ENCODE assay signal across 31 cellular contexts in the genomic region with DNA sequence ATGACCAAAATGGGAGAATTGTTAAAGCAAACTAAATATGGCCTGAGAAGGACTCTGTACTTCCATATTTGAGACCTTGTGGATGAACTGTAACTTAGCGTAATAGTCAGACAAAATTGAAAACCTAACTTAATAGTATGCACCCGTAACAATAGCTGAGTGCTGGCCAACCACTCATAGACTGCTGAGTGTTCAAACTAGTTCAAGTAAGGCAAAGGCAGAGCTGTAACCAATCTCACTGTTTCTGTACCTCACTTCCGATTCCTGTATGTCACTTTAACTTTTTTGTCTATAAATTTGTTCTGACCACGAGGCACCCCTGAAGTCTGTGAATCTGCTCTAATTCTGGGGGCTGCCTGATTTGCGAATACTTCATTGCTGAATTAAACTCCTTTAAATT. TPM values are rescaled to one million over a fixed set of nuclear protein-coding genes. Genes with fewer than 3 reads are reported as not detected.
A peak's percentile ranks its signal among the peaks of the same experiment; 100 is the strongest.
DNase-seq lines count a peak whose midpoint lies in the region; ATAC-seq, FAIRE-seq and TF ChIP-seq lines count a peak whose summit lies in the region.
"Had no signal": no experiment of that assay in that cellular context is flagged by ENCODE, and none has a peak within 500 bp of the region (broad histone marks: within the 10 kb centered on the region; RNA-seq: fewer than 3 reads in every experiment).

No MANE protein-coding gene starts in this region.

- CTCF ChIA-PET in K562 (lab: Yijun Ruan, JAX; ENCODE audit: low intra/inter-chr PET ratio) = no interaction called here

- no peak for DNase-seq in K562 (ENCODE audit: extremely low read depth in 1 of 4, low spot score in 3 of 4)
- DNase-seq: 8988T; ACHN; AML-193; BE2C; C1 segment of cervical spinal cord; Caco-2; Calu3; CD4-positive, alpha-beta memory T cell; CD4-positive, alpha-beta T cell; CD4-positive, CD25-positive, alpha-beta regulatory T cell; CD8-positive, alpha-beta memory T cell; CD8-positive, alpha-beta T cell; COR-L47; DMS 273 treated with DMSO at 0.1 percent for 48 hours; DMS153; DMS53; DMS79; DMS79 treated with DMSO at 0.1 percent for 48 hours; DND-41; EL had no signal

- no peaks in the 10 kb centered on the region for H4K20me1 ChIP-seq in K562 (replicated peaks; ENCODE audit: control insufficient read depth, insufficient read depth, low read length)
- H4K20me1 ChIP-seq: BLaER1; BLaER1 treated with 17β-estradiol and CSF1 and Interleukin-3, amounts not matched to agents 10 nM and 100 nM had no signal

- peak; percentile 72 for ATAC-seq in K562
- ATAC-seq in GM21360 (IDR thresholded peaks at IDR 0.05; ENCODE audit: unreplicated experiment) = no peak
- ATAC-seq: A549; CD8-positive, alpha-beta T cell had no signal

- TF ChIP-seq POLR2A in K562 (conservative IDR thresholded peaks at IDR 0.05) = no peak

- H3K9me1 ChIP-seq in K562 (ENCODE audit: control insufficient read depth, insufficient read depth, low read length) = no peaks in the 10 kb centered on the region

- TF ChIP-seq CTCF in K562 (IDR thresholded peaks at IDR 0.05 in 2 of 3, conservative IDR thresholded peaks at IDR 0.05 in 1 of 3; ENCODE audit: insufficient read depth in 2 of 3, low read depth in 1 of 3, low read length in 3 of 3) = no peak

- in situ Hi-C loops in K562 (cut with MboI) = no loop called here

- H3K36me3 ChIP-seq in K562 (ENCODE audit: control insufficient read depth, insufficient read depth, low read length) = no peaks in the 10 kb centered on the region
- H3K36me3 ChIP-seq: BE2C; BLaER1; BLaER1 treated with 17β-estradiol and CSF1 and Interleukin-3, amounts not matched to agents 10 nM and 100 nM had no signal

- peaks cover 0 to 2% of the 10 kb centered on the region in 2 experiments; a peak in 2 of 5 replicates for H3K4me1 ChIP-seq in K562 (replicated peaks in 1 of 2; ENCODE audit: control insufficient read depth in 2 of 2, insufficient read depth in 2 of 2, low read length in 2 of 2)
- H3K4me1 ChIP-seq: A549; BE2C; BLaER1; BLaER1 treated with 17β-estradiol and CSF1 and Interleukin-3, amounts not matched to agents 10 nM and 100 nM; Caco-2 had no signal

- H2AFZ ChIP-seq in K562 (ENCODE audit: low read depth, low read length) = peak overlapping the region; percentile 35

- H3K4me2 ChIP-seq in K562 (ENCODE audit: insufficient read depth, low read length) = no peak overlapping the region
- H3K4me2 ChIP-seq: A549; BLaER1; BLaER1 treated with 17β-estradiol and CSF1 and Interleukin-3, amounts not matched to agents 10 nM and 100 nM had no signal

- no peaks in the 10 kb centered on the region for H3K9me3 ChIP-seq in K562 (replicated peaks; ENCODE audit: control insufficient read depth, insufficient read depth, low read depth, low read length)
- H3K9me3 ChIP-seq: BE2C had no signal

- intact Hi-C loops in K562 (cut with micrococcal nuclease) = no loop called here

- no peak overlapping the region for H3K4me3 ChIP-seq in K562
- H3K4me3 ChIP-seq: A549; BLaER1; BLaER1 treated with 17β-estradiol and CSF1 and Interleukin-3, amounts not matched to agents 10 nM and 100 nM had no signal

- WGBS in K562 (ENCODE audit: insufficient coverage, low coverage, missing lambda C conversion rate) = 27% methylated on average over 5 of the region's 5 CpGs

- TF ChIP-seq RAD21 in K562 (CRISPR knock-in tag; conservative IDR thresholded peaks at IDR 0.05 in 1 of 2, IDR thresholded peaks at IDR 0.05 in 1 of 2) = no peak

- no peak overlapping the region for H3K27ac ChIP-seq in K562 (ENCODE audit: extremely low read depth, low read depth, low read length)
- H3K27ac ChIP-seq: 22Rv1; A549; BLaER1; BLaER1 treated with 17β-estradiol and CSF1 and Interleukin-3, amounts not matched to agents 10 nM and 100 nM; C4-2B had no signal

- no peaks in the 10 kb centered on the region for H3K79me2 ChIP-seq in K562 (ENCODE audit: control insufficient read depth, insufficient read depth, low read length)

- no peak for TF ChIP-seq EP300 in K562 (IDR thresholded peaks at IDR 0.05; ENCODE audit: low read length)

- H3K9ac ChIP-seq in K562 (ENCODE audit: insufficient read depth in 1 of 2, low read depth in 2 of 2, low read length in 2 of 2) = no peak overlapping the region
- H3K9ac ChIP-seq: BLaER1; BLaER1 treated with 17β-estradiol and CSF1 and Interleukin-3, amounts not matched to agents 10 nM and 100 nM had no signal

- BruUV-seq in K562 (replicated peaks; lab: Mats Ljungman, UMichigan) = no TSS peak

- FAIRE-seq in K562 (lab: Jason Lieb, UNC) = no peak
- FAIRE-seq: A204.1, A549, D721Med had no signal

- H3K27me3 ChIP-seq in K562 (ENCODE audit: control insufficient read depth in 2 of 2, insufficient read depth in 2 of 2, low read length in 2 of 2) = no peaks in the 10 kb centered on the region
- H3K27me3 ChIP-seq: BE2C; BLaER1; BLaER1 treated with 17β-estradiol and CSF1 and Interleukin-3, amounts not matched to agents 10 nM and 100 nM had no signal

- POLR2A ChIA-PET in K562 (lab: Yijun Ruan, JAX) = interaction anchor here (0.6 kb wide), 1 partner anchor 117 kb away, joined by 3 read pairs; a partner anchor contains a TSS

TF ChIP-seq in K562, 482 proteins besides CTCF, POLR2A, EP300 and RAD21 (continues in another document):
- TF ChIP-seq NFE2L1 (tag; IDR thresholded peaks at IDR 0.05; ENCODE audit: borderline replicate concordance, low read depth) = no peak
- no peak for TF ChIP-seq MCM5 (IDR thresholded peaks at IDR 0.05; ENCODE audit: low read depth)
- no peak for TF ChIP-seq ZNF347 (CRISPR knock-in tag; IDR thresholded peaks at IDR 0.05; ENCODE audit: low read depth)

RNA-seq across cellular contexts. Expression of a gene that starts 27.0 kb away (rescaled TPM):
- total RNA-seq in K562 (2011; cell fraction: chromatin; rRNA removed; ENCODE audit: low replicate concordance) = 197 and 263 TPM in 2 replicates
- total RNA-seq in K562 (2011; cell fraction: nucleolus; rRNA removed) = 185 and 199 TPM in 2 replicates
- total RNA-seq in K562 (2011; cell fraction: nucleoplasm; rRNA removed) = 161 and 189 TPM in 2 replicates
- total RNA-seq in K562 (2014; rRNA removed) (88.5 and 93.7 TPM in 2 replicates), K562 (2014; rRNA removed; fragmentation: Illumina TruSeq; extraction: Trizol) (71.3 and 77.4 TPM in 2 replicates), K562 (2015; rRNA removed; fragmentation: Illumina TruSeq; extraction: Trizol) (90.2 and 97.8 TPM in 2 replicates), K562 (2021) (85.4 and 89.5 TPM in 2 replicates)
- polyA plus RNA-seq in K562 (2011; rRNA removed) (84.0 and 113 TPM in 2 replicates), K562 (2014; fragmentation: Illumina TruSeq; extraction: Trizol) (93.3 and 105 TPM in 2 replicates), K562 (2014; fragmentation: Nextera tagmentation; extraction: Ambion mirVana) (1 to 10 TPM; 4.6 to 7.9 TPM), K562 (2014; rRNA removed) (89.0 and 102 TPM in 2 replicates)
- 96.9 and 176 TPM in 2 replicates for polyA plus RNA-seq in K562 (2011; cell fraction: cytosol; rRNA removed)
- polyA plus RNA-seq in K562 (2011; cell fraction: nucleus; rRNA removed) = 254 and 358 TPM in 2 replicates
- 145 and 222 TPM in 2 replicates for polyA plus RNA-seq in K562 (2012)
- 130 and 134 TPM in 2 replicates for polyA minus RNA-seq in K562 (2011; rRNA and poly(A)+ RNA removed)
- 33.0 and 35.3 TPM in 2 replicates for polyA minus RNA-seq in K562 (2011; cell fraction: cytosol; rRNA and poly(A)+ RNA removed)
- polyA minus RNA-seq in K562 (2011; cell fraction: nucleus; rRNA and poly(A)+ RNA removed) = 41.7 and 80.5 TPM in 2 replicates

RNA-seq across cellular contexts. Expression of a gene that starts 33.9 kb away (rescaled TPM):
- total RNA-seq in K562 (2011; cell fraction: chromatin; rRNA removed; ENCODE audit: low replicate concordance) = 50.8 and 90.4 TPM in 2 replicates
- 64.4 and 74.2 TPM in 2 replicates for total RNA-seq in K562 (2011; cell fraction: nucleolus; rRNA removed)
- 62.8 and 71.3 TPM in 2 replicates for total RNA-seq in K562 (2011; cell fraction: nucleoplasm; rRNA removed)
- 18.3 and 21.8 TPM in 2 replicates for total RNA-seq in K562 (2014; rRNA removed)
- 5.9 and 7.7 TPM in 2 replicates for total RNA-seq in K562 (2014; rRNA removed; fragmentation: Illumina TruSeq; extraction: Trizol)
- total RNA-seq in K562 (2015; rRNA removed; fragmentation: Illumina TruSeq; extraction: Trizol) = 9.8 and 9.9 TPM in 2 replicates
- total RNA-seq in K562 (2021) = 26.3 and 32.2 TPM in 2 replicates
- 7.3 and 12.2 TPM in 2 replicates for polyA plus RNA-seq in K562 (2011; rRNA removed)
- polyA plus RNA-seq in K562 (2011; cell fraction: cytosol; rRNA removed) = 7.6 and 15.8 TPM in 2 replicates
- 63.0 and 75.2 TPM in 2 replicates for polyA plus RNA-seq in K562 (2011; cell fraction: nucleus; rRNA removed)
- 14.4 and 26.8 TPM in 2 replicates for polyA plus RNA-seq in K562 (2012)
- polyA plus RNA-seq in K562 (2014; fragmentation: Illumina TruSeq; extraction: Trizol) = 17.4 and 17.5 TPM in 2 replicates
- polyA plus RNA-seq in K562 (2014; fragmentation: Nextera tagmentation; extraction: Ambion mirVana) = 1 to 10 TPM; 1.0 to 1.7 TPM
- polyA plus RNA-seq in K562 (2014; rRNA removed) = 20.6 and 21.0 TPM in 2 replicates
- 6.4 and 6.5 TPM in 2 replicates for polyA minus RNA-seq in K562 (2011; rRNA and poly(A)+ RNA removed)
- polyA minus RNA-seq in K562 (2011; cell fraction: cytosol; rRNA and poly(A)+ RNA removed) = 5.6 and 11.6 TPM in 2 replicates
- polyA minus RNA-seq in K562 (2011; cell fraction: nucleus; rRNA and poly(A)+ RNA removed) = 28.7 and 34.7 TPM in 2 replicates
- total RNA-seq: CD4-positive, alpha-beta memory T cell; CD4-positive, alpha-beta T cell; CD4-positive, CD25-positive, alpha-beta regulatory T cell; CD8-positive, alpha-beta T cell had no signal
- polyA plus RNA-seq: CD14-positive monocyte; CD4-positive, alpha-beta memory T cell; CD4-positive, CD25-positive, alpha-beta regulatory T cell; CD8-positive, alpha-beta memory T cell had no signal

RNA-seq across cellular contexts. Expression of a gene that starts 55.7 kb away (rescaled TPM):
- 50.1 and 109 TPM in 2 replicates for total RNA-seq in K562 (2011; cell fraction: chromatin; rRNA removed; ENCODE audit: low replicate concordance)
- total RNA-seq in K562 (2011; cell fraction: nucleolus; rRNA removed) = 60.5 and 65.7 TPM in 2 replicates
- 44.0 and 54.3 TPM in 2 replicates for total RNA-seq in K562 (2011; cell fraction: nucleoplasm; rRNA removed)
- total RNA-seq in K562 (2014; rRNA removed) (11.6 and 18.6 TPM in 2 replicates), K562 (2014; rRNA removed; fragmentation: Illumina TruSeq; extraction: Trizol) (7.5 and 9.2 TPM in 2 replicates), K562 (2015; rRNA removed; fragmentation: Illumina TruSeq; extraction: Trizol) (4.9 and 6.1 TPM in 2 replicates), K562 (2021) (13.6 and 15.0 TPM in 2 replicates)
- polyA plus RNA-seq in K562 (2011; rRNA removed) (13.3 and 18.1 TPM in 2 replicates), K562 (2014; fragmentation: Illumina TruSeq; extraction: Trizol) (14.1 and 14.9 TPM in 2 replicates), K562 (2014; fragmentation: Nextera tagmentation; extraction: Ambion mirVana) (1 to 10 TPM in 1 of 2 experiments, under 1 TPM in 1; 0.13 to 1.4 TPM), K562 (2014; rRNA removed) (16.0 and 17.3 TPM in 2 replicates)
- 8.7 and 11.6 TPM in 2 replicates for polyA plus RNA-seq in K562 (2011; cell fraction: cytosol; rRNA removed)
- 115 and 121 TPM in 2 replicates for polyA plus RNA-seq in K562 (2011; cell fraction: nucleus; rRNA removed)
- 13.4 and 18.0 TPM in 2 replicates for polyA plus RNA-seq in K562 (2012)
- polyA minus RNA-seq in K562 (2011; rRNA and poly(A)+ RNA removed) = 6.2 and 7.1 TPM in 2 replicates
- 2.8 TPM in 2 replicates for polyA minus RNA-seq in K562 (2011; cell fraction: cytosol; rRNA and poly(A)+ RNA removed)
- 10.5 and 16.6 TPM in 2 replicates for polyA minus RNA-seq in K562 (2011; cell fraction: nucleus; rRNA and poly(A)+ RNA removed)
- total RNA-seq: B cell had no signal
- polyA plus RNA-seq: CD14-positive monocyte; CD4-positive, alpha-beta memory T cell; CD4-positive, CD25-positive, alpha-beta regulatory T cell; CD8-positive, alpha-beta memory T cell had no signal
